12 cellular contexts compared by ENCODE assay signal in the genomic region with DNA sequence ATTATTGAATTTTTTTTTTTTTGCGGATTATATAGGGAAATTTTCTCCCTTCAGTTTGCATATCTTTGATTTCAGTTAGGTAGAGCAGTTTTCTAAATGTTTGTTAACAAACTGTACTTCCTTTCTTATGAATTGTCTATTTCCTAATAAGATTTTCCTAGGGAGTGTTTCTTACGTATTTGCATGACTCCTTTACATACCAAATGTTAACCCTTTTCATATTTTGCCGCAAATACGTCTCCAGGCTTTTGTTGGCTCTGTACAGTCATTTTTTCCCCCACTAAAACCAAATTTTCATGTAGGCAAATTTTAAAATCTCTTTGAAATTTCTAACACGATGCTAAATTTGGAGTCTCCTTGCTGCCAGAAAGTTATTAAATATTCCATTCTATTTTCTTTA. TPM values are rescaled to one million over a fixed set of nuclear protein-coding genes. Genes with fewer than 3 reads are reported as not detected.
DNase-seq lines count a peak whose midpoint lies in the region; ATAC-seq, FAIRE-seq and TF ChIP-seq lines count a peak whose summit lies in the region.
"Had no signal": no experiment of that assay in that cellular context is flagged by ENCODE, and none has a peak within 500 bp of the region (broad histone marks: within the 10 kb centered on the region; RNA-seq: fewer than 3 reads in every experiment).

No MANE protein-coding gene starts in this region.

- in situ Hi-C loops in transverse colon (cut with MboI; ENCODE audit: low pct_ligation_motif_present in 1 of 4, low pct_unique_long_range_greater_than_20kb in 1 of 4, low sequenced_read_pairs in 3 of 4), result no loop called here

- DNase-seq in activated T-cell treated with anti-CD3 and anti-CD28 coated beads, Interleukin-2, amount 50 U/mL, for 72 hours, result no peak
- no peak for DNase-seq in activated T-cell treated with anti-CD3 and anti-CD28 coated beads, Interleukin-2, amount 50 U/mL, for 24 hours
- DNase-seq in adipocyte (ENCODE audit: low read depth) (peak; percentile 6), immature natural killer cell (no peak), transverse colon (no peak), endothelial cell (ENCODE audit: low spot score) (no peak), frontal cortex (ENCODE audit: low spot score in 2 of 2) (no peak)
- DNase-seq: activated CD8-positive, alpha-beta memory T cell treated with anti-CD3 and anti-CD28 coated beads, Interleukin-2, amount 10 ng/mL, durations not matched to agents 7 days and 5 days; Kasumi-1; T1000 had no signal

- H3K9ac ChIP-seq in adipocyte (ENCODE audit: low read length), result no peak overlapping the region

- no peak for FAIRE-seq in frontal cortex (lab: Jason Lieb, UNC)
- FAIRE-seq: GM12892 had no signal

- H3K27me3 Mint-ChIP-seq in activated T-cell treated with anti-CD3 and anti-CD28 coated beads, Interleukin-2, amount 50 U/mL, for 72 hours (ENCODE audit: low read depth), result no peaks in the 10 kb centered on the region
- no peaks in the 10 kb centered on the region for H3K27me3 Mint-ChIP-seq in activated T-cell treated with anti-CD3 and anti-CD28 coated beads, Interleukin-2, amount 50 U/mL, for 24 hours
- H3K27me3 Mint-ChIP-seq in immature natural killer cell (ENCODE audit: low read depth in 3 of 3) (peaks cover 5 to 12% (median 7%) of the 10 kb centered on the region in 3 donors), endothelial cell (ENCODE audit: unreplicated experiment) (peaks cover 11% of the 10 kb centered on the region)

- peak overlapping the region in 1 of 2 donors; percentile 71 for H3K4me3 Mint-ChIP-seq in activated T-cell treated with anti-CD3 and anti-CD28 coated beads, Interleukin-2, amount 50 U/mL, for 72 hours
- H3K4me3 Mint-ChIP-seq in activated T-cell treated with anti-CD3 and anti-CD28 coated beads, Interleukin-2, amount 50 U/mL, for 24 hours, result no peak overlapping the region
- H3K4me3 Mint-ChIP-seq in immature natural killer cell, result peak overlapping the region in 2 of 5 donors; percentile 69 to 72
- no peak overlapping the region for H3K4me3 Mint-ChIP-seq in endothelial cell (ENCODE audit: unreplicated experiment)

- H3K4me1 Mint-ChIP-seq in activated T-cell treated with anti-CD3 and anti-CD28 coated beads, Interleukin-2, amount 50 U/mL, for 72 hours (ENCODE audit: low read depth), result peaks cover 41% of the 10 kb centered on the region
- H3K4me1 Mint-ChIP-seq in activated T-cell treated with anti-CD3 and anti-CD28 coated beads, Interleukin-2, amount 50 U/mL, for 24 hours (ENCODE audit: low read depth), result peaks cover 33% of the 10 kb centered on the region
- H3K4me1 Mint-ChIP-seq in immature natural killer cell (peaks cover 27 to 33% of the 10 kb centered on the region in 2 donors), endothelial cell (ENCODE audit: unreplicated experiment) (peaks cover 32% of the 10 kb centered on the region)

- TF ChIP-seq CTCF in transverse colon (IDR thresholded peaks at IDR 0.05) (no peak), endothelial cell (IDR thresholded peaks at IDR 0.05; ENCODE audit: unreplicated experiment) (no peak)

- no peak for ATAC-seq in activated T-cell treated with anti-CD3 and anti-CD28 coated beads, Interleukin-2, amount 50 U/mL, for 72 hours (replicated peaks in 1 of 2)
- ATAC-seq in HG03139 (IDR thresholded peaks at IDR 0.05; ENCODE audit: unreplicated experiment), result no peak
- ATAC-seq: activated CD8-positive, alpha-beta memory T cell treated with anti-CD3 and anti-CD28 coated beads, Interleukin-2, amount 10 ng/mL, durations not matched to agents 7 days and 5 days had no signal

- intact Hi-C loops in transverse colon (cut with DNase I; ENCODE audit: low total_unique reads), result no loop called here

- no peaks in the 10 kb centered on the region for H3K9me3 Mint-ChIP-seq in activated T-cell treated with anti-CD3 and anti-CD28 coated beads, Interleukin-2, amount 50 U/mL, for 72 hours
- no peaks in the 10 kb centered on the region for H3K9me3 Mint-ChIP-seq in activated T-cell treated with anti-CD3 and anti-CD28 coated beads, Interleukin-2, amount 50 U/mL, for 24 hours
- H3K9me3 Mint-ChIP-seq in immature natural killer cell (no peaks in the 10 kb centered on the region), endothelial cell (ENCODE audit: unreplicated experiment) (no peaks in the 10 kb centered on the region)

- H3K27me3 ChIP-seq in adipocyte (replicated peaks; ENCODE audit: control insufficient read depth, insufficient read depth, low read length), result no peaks in the 10 kb centered on the region
- H3K27me3 ChIP-seq in transverse colon, result no peaks in the 10 kb centered on the region

- peak overlapping the region; percentile 38 for H3K27ac Mint-ChIP-seq in activated T-cell treated with anti-CD3 and anti-CD28 coated beads, Interleukin-2, amount 50 U/mL, for 72 hours
- no peak overlapping the region for H3K27ac Mint-ChIP-seq in activated T-cell treated with anti-CD3 and anti-CD28 coated beads, Interleukin-2, amount 50 U/mL, for 24 hours
- H3K27ac Mint-ChIP-seq in immature natural killer cell (peak overlapping the region in 4 of 6 donors; percentile 35 to 76 (median 58)), endothelial cell (ENCODE audit: unreplicated experiment) (no peak overlapping the region)
- H3K27ac Mint-ChIP-seq: activated CD8-positive, alpha-beta memory T cell treated with anti-CD3 and anti-CD28 coated beads, Interleukin-2, amount 10 ng/mL, durations not matched to agents 7 days and 5 days had no signal

- TF ChIP-seq EP300 in transverse colon (IDR thresholded peaks at IDR 0.05; ENCODE audit: low read depth), result no peak

- H3K4me1 ChIP-seq in adipocyte (ENCODE audit: control insufficient read depth, insufficient read depth, low read length) (peaks cover 30% of the 10 kb centered on the region), transverse colon (peaks cover 4 to 40% (median 31%) of the 10 kb centered on the region in 4 donors)

- H3K36me3 ChIP-seq in adipocyte (ENCODE audit: control insufficient read depth, insufficient read depth, low read length, severe bottlenecking), result no peaks in the 10 kb centered on the region
- no peaks in the 10 kb centered on the region for H3K36me3 ChIP-seq in transverse colon

- H3K9me3 ChIP-seq in adipocyte (ENCODE audit: control insufficient read depth, low read length) (no peaks in the 10 kb centered on the region), transverse colon (no peaks in the 10 kb centered on the region)

- H3K4me3 ChIP-seq in adipocyte (ENCODE audit: low read length), result no peak overlapping the region
- peak overlapping the region in 1 of 4 donors; percentile 9 for H3K4me3 ChIP-seq in transverse colon

- H3K27ac ChIP-seq in transverse colon, result peak overlapping the region; percentile 66 to 98 (median 72)

- WGBS in transverse colon (ENCODE audit: low coverage in 1 of 2), 2 donors, result 18% methylated on average over 5 of the region's 5 CpGs

- H3K36me3 Mint-ChIP-seq in activated T-cell treated with anti-CD3 and anti-CD28 coated beads, Interleukin-2, amount 50 U/mL, for 72 hours (ENCODE audit: insufficient read depth in 2 of 2), result peaks cover 0 to 1% of the 10 kb centered on the region in 2 donors
- H3K36me3 Mint-ChIP-seq in activated T-cell treated with anti-CD3 and anti-CD28 coated beads, Interleukin-2, amount 50 U/mL, for 24 hours (ENCODE audit: low read depth), result peaks cover 16% of the 10 kb centered on the region
- H3K36me3 Mint-ChIP-seq in immature natural killer cell (peaks cover 0 to 5% (median 0%) of the 10 kb centered on the region in 3 donors), endothelial cell (ENCODE audit: low read depth, unreplicated experiment) (peaks cover 13% of the 10 kb centered on the region)

- TF ChIP-seq POLR2A in transverse colon (IDR thresholded peaks at IDR 0.05), result no peak

RNA-seq across cellular contexts. Expression of gene FRAT2, which starts 1.9 kb away (rescaled TPM):
- total RNA-seq in activated T-cell treated with anti-CD3 and anti-CD28 coated beads, Interleukin-2, amount 50 U/mL, for 72 hours, result 1 to 10 TPM; 7.2 to 7.8 TPM
- polyA plus RNA-seq in immature natural killer cell, result 10 to 100 TPM; 11.5 to 22.5 (median 15.9) TPM
- 10 to 100 TPM; 46.4 to 72.2 (median 54.6) TPM for total RNA-seq in transverse colon
- 25.6 TPM for total RNA-seq in endothelial cell (ENCODE audit: unreplicated experiment)
- total RNA-seq in frontal cortex, result 17.1 TPM

RNA-seq across cellular contexts. Expression of gene FRAT1, which starts 17.4 kb away (rescaled TPM):
- total RNA-seq in activated T-cell treated with anti-CD3 and anti-CD28 coated beads, Interleukin-2, amount 50 U/mL, for 72 hours, result 1 to 10 TPM; 3.2 to 4.5 TPM
- polyA plus RNA-seq in immature natural killer cell, result 10 to 100 TPM in 1 of 3 donors, 1 to 10 TPM in 2; 8.0 to 15.2 (median 8.1) TPM
- 10 to 100 TPM in 2 of 4 donors, 1 to 10 TPM in 2; 5.8 to 15.7 (median 10.3) TPM for total RNA-seq in transverse colon
- 8.0 TPM for total RNA-seq in endothelial cell (ENCODE audit: unreplicated experiment)
- 4.9 TPM for total RNA-seq in frontal cortex

RNA-seq across cellular contexts. Expression of gene ARHGAP19, which starts 44.0 kb away (rescaled TPM):
- 10 to 100 TPM; 62.2 to 75.3 TPM for total RNA-seq in activated T-cell treated with anti-CD3 and anti-CD28 coated beads, Interleukin-2, amount 50 U/mL, for 72 hours
- 1 to 10 TPM; 4.9 to 8.2 (median 6.7) TPM for polyA plus RNA-seq in immature natural killer cell
- total RNA-seq in transverse colon (1 to 10 TPM; 4.5 to 8.4 (median 7.4) TPM), endothelial cell (ENCODE audit: unreplicated experiment) (19.8 TPM), frontal cortex (7.7 TPM)

Comparison
In these comparisons a context has a peak if more than half of its experiments do, and no peak if none do; other contexts are left out.
1. H3K27ac Mint-ChIP-seq: peak in activated T-cell treated with anti-CD3 and anti-CD28 coated beads, Interleukin-2, amount 50 U/mL, for 72 hours (single experiment) and immature natural killer cell (4 of 6); none in activated T-cell treated with anti-CD3 and anti-CD28 coated beads, Interleukin-2, amount 50 U/mL, for 24 hours (single experiment) and endothelial cell (single experiment).